In genomic region chr17:68457168-68457538, GRCh38 we compare ENCODE assay signal across 8 cellular contexts. TPM values are rescaled to one million over a fixed set of nuclear protein-coding genes. Genes with fewer than 3 reads are reported as not detected.
DNase-seq lines count a peak whose midpoint lies in the region; ATAC-seq lines count a peak whose summit lies in the region.

WIPI1 (minus strand) TSS chr17:68457496; CDS start chr17:68457421, 75 bp downstream.

- ATAC-seq in GM21367 (IDR thresholded peaks at IDR 0.05; ENCODE audit: unreplicated experiment) (peak; percentile 19), HG03571 (IDR thresholded peaks at IDR 0.05; ENCODE audit: unreplicated experiment) (peak; percentile 26)
- peak; percentile 48 for ATAC-seq in activated naive CD8-positive, alpha-beta T cell treated with anti-CD3 and anti-CD28 coated beads, Interleukin-2, amount 50 U/mL, for 24 hours

- peak within 1 kb of the TSS; percentile 79 for H3K4me3 Mint-ChIP-seq in activated naive CD8-positive, alpha-beta T cell treated with anti-CD3 and anti-CD28 coated beads, Interleukin-2, amount 50 U/mL, for 24 hours

- H3K27me3 ChIP-seq in iPS-15b (ENCODE audit: control insufficient read depth, insufficient read depth, low read length) (peaks cover 17% of the 10 kb centered on the region), skeletal muscle tissue (ENCODE audit: control insufficient read depth in 3 of 3, insufficient read depth in 3 of 3, low read length in 3 of 3) (no peaks in the 10 kb centered on the region)

- no peaks in the 10 kb centered on the region for H3K27me3 Mint-ChIP-seq in activated naive CD8-positive, alpha-beta T cell treated with anti-CD3 and anti-CD28 coated beads, Interleukin-2, amount 50 U/mL, for 24 hours

- H3K4me1 Mint-ChIP-seq in activated naive CD8-positive, alpha-beta T cell treated with anti-CD3 and anti-CD28 coated beads, Interleukin-2, amount 50 U/mL, for 24 hours: peaks cover 60% of the 10 kb centered on the region

- H3K27ac Mint-ChIP-seq in activated naive CD8-positive, alpha-beta T cell treated with anti-CD3 and anti-CD28 coated beads, Interleukin-2, amount 50 U/mL, for 24 hours: peak within 1 kb of the TSS; percentile 46

- DNase-seq in activated naive CD8-positive, alpha-beta T cell treated with anti-CD3 and anti-CD28 coated beads, Interleukin-2, amount 50 U/mL, for 24 hours: no peak
- DNase-seq in NCI-H2107 (lab: John Stamatoyannopoulos, UW): no peak
- DNase-seq in middle frontal gyrus (ENCODE audit: extremely low spot score, low spot score): no peak

- peak within 1 kb of the TSS; percentile 57 for H3K4me3 ChIP-seq in iPS-15b (ENCODE audit: low read depth, low read length)
- H3K4me3 ChIP-seq in skeletal muscle tissue (ENCODE audit: low read length in 3 of 3): peak within 1 kb of the TSS; percentile 83 to 84 (median 84)

- H3K4me1 ChIP-seq in ES-I3 (ENCODE audit: insufficient read depth, low read length): peaks cover 27% of the 10 kb centered on the region
- peaks cover 8% of the 10 kb centered on the region for H3K4me1 ChIP-seq in iPS-15b (ENCODE audit: control insufficient read depth, insufficient read depth, low read length)
- H3K4me1 ChIP-seq in skeletal muscle tissue (ENCODE audit: control insufficient read depth in 3 of 3, insufficient read depth in 3 of 3, low read length in 3 of 3): peaks cover 40 to 64% (median 57%) of the 10 kb centered on the region in 3 donors

- no peaks in the 10 kb centered on the region for H3K36me3 Mint-ChIP-seq in activated naive CD8-positive, alpha-beta T cell treated with anti-CD3 and anti-CD28 coated beads, Interleukin-2, amount 50 U/mL, for 24 hours (ENCODE audit: low read depth)

- no peaks in the 10 kb centered on the region for H3K9me3 ChIP-seq in ES-I3 (ENCODE audit: control insufficient read depth, insufficient read depth, low read length)
- H3K9me3 ChIP-seq in iPS-15b (ENCODE audit: control insufficient read depth, insufficient read depth, low read length): no peaks in the 10 kb centered on the region
- H3K9me3 ChIP-seq in skeletal muscle tissue (ENCODE audit: control insufficient read depth in 3 of 3, low read length in 3 of 3): no peaks in the 10 kb centered on the region

- peak within 1 kb of the TSS; percentile 77 for H3K9ac ChIP-seq in ES-I3 (ENCODE audit: low read depth, low read length)
- H3K9ac ChIP-seq in iPS-15b (ENCODE audit: low read depth, low read length): peak within 1 kb of the TSS; percentile 51
- peak within 1 kb of the TSS; percentile 89 to 94 (median 89) for H3K9ac ChIP-seq in skeletal muscle tissue (ENCODE audit: low read depth in 1 of 3, low read length in 3 of 3)

- H3K36me3 ChIP-seq in ES-I3 (ENCODE audit: insufficient read depth, low read length) (no peaks in the 10 kb centered on the region), iPS-15b (ENCODE audit: control insufficient read depth, insufficient read depth, low read length) (no peaks in the 10 kb centered on the region), skeletal muscle tissue (ENCODE audit: control insufficient read depth in 3 of 3, insufficient read depth in 3 of 3, low read length in 3 of 3) (peaks cover 0 to under 1% (median 0%) of the 10 kb centered on the region in 3 donors)

- H3K27ac ChIP-seq in skeletal muscle tissue (ENCODE audit: low read depth, low read length): peak within 1 kb of the TSS; percentile 96

- no peaks in the 10 kb centered on the region for H3K9me3 Mint-ChIP-seq in activated naive CD8-positive, alpha-beta T cell treated with anti-CD3 and anti-CD28 coated beads, Interleukin-2, amount 50 U/mL, for 24 hours

RNA-seq across cellular contexts. Expression of gene WIPI1, which starts in this region (rescaled TPM):
- total RNA-seq in skeletal muscle tissue: 37.6 TPM
